16 cellular contexts compared by ENCODE assay signal in genomic region chr1:64043976-64044375, GRCh38.
DNase-seq lines count a peak whose midpoint lies in the region; ATAC-seq and TF ChIP-seq lines count a peak whose summit lies in the region.
"Had no signal": no experiment of that assay in that cellular context is flagged by ENCODE, and none has a peak within 500 bp of the region (broad histone marks: within the 10 kb centered on the region; RNA-seq: fewer than 3 reads in every experiment).

No MANE protein-coding gene starts in this region.

- H3K27me3 Mint-ChIP-seq in activated T-helper 17 cell treated with anti-CD3 and anti-CD28 coated beads, Interleukin-2, amount 50 U/mL, for 72 hours = peaks cover 21% of the 10 kb centered on the region
- H3K27me3 Mint-ChIP-seq: activated naive CD8-positive, alpha-beta T cell had no signal

- peak overlapping the region; percentile 44; the same call in 1 of the 2 replicates for H3K27ac ChIP-seq in RWPE1

- H3K4me3 Mint-ChIP-seq in activated T-helper 17 cell treated with anti-CD3 and anti-CD28 coated beads, Interleukin-2, amount 50 U/mL, for 72 hours = no peak overlapping the region
- H3K4me3 Mint-ChIP-seq: activated naive CD8-positive, alpha-beta T cell; CD14-positive monocyte; stimulated activated effector memory CD8-positive, alpha-beta T cell treated with anti-CD3 and anti-CD28 coated beads, Interleukin-12 subunit alpha, Interleukin-12 subunit beta, amount 100 ng/mL, for 72 hours had no signal

- no peaks in the 10 kb centered on the region for H3K9me3 Mint-ChIP-seq in activated T-helper 17 cell treated with anti-CD3 and anti-CD28 coated beads, Interleukin-2, amount 50 U/mL, for 72 hours
- H3K9me3 Mint-ChIP-seq: CD14-positive monocyte; stimulated activated effector memory CD8-positive, alpha-beta T cell treated with anti-CD3 and anti-CD28 coated beads, Interleukin-12 subunit alpha, Interleukin-12 subunit beta, amount 100 ng/mL, for 72 hours had no signal

- H3K4me3 ChIP-seq in fibroblast of mammary gland (ENCODE audit: control insufficient read depth, low read depth, low read length) (no peak overlapping the region), skeletal muscle cell (ENCODE audit: low read depth, low read length) (no peak overlapping the region)

- TF ChIP-seq CTCF in RWPE1 (conservative IDR thresholded peaks at IDR 0.05; ENCODE audit: low read depth) (no peak), fibroblast of mammary gland (conservative IDR thresholded peaks at IDR 0.05; ENCODE audit: control insufficient read depth, insufficient read depth, low read depth, low read length) (no peak)

- DNase-seq in ELF-1 (ENCODE audit: low read depth, low spot score) (peak; percentile 29), RWPE1 (ENCODE audit: low spot score) (peak; percentile 7), fibroblast of mammary gland (ENCODE audit: low read depth) (peak; percentile 94), skeletal muscle cell (ENCODE audit: low read depth) (peak; percentile 87), 8988T (no peak), SKM-1 treated with dmso at 0.1 percent for 144 hours (lab: John Stamatoyannopoulos, UW; ENCODE audit: unreplicated experiment) (no peak), hippocampal formation (lab: John Stamatoyannopoulos, UW) (no peak)
- DNase-seq: activated CD8-positive, alpha-beta memory T cell treated with anti-CD3 and anti-CD28 coated beads, Interleukin-2, amount 50 U/mL, for 48 hours; erythroblast; GDM1; NCI-H2171; stimulated activated CD4-positive, alpha-beta T cell treated with anti-CD3 and anti-CD28 coated beads, Interleukin-4, amount 100 ng/mL, for 24 hours had no signal

- H3K4me1 Mint-ChIP-seq in activated T-helper 17 cell treated with anti-CD3 and anti-CD28 coated beads, Interleukin-2, amount 50 U/mL, for 72 hours = no peaks in the 10 kb centered on the region
- H3K4me1 Mint-ChIP-seq: CD14-positive monocyte; stimulated activated effector memory CD8-positive, alpha-beta T cell treated with anti-CD3 and anti-CD28 coated beads, Interleukin-12 subunit alpha, Interleukin-12 subunit beta, amount 100 ng/mL, for 72 hours had no signal

- POLR2A ChIA-PET in RWPE1 (lab: Yijun Ruan, JAX; ENCODE audit: low non-redundant PET) = no interaction called here

- no peak for ATAC-seq in activated T-helper 17 cell treated with anti-CD3 and anti-CD28 coated beads, Interleukin-2, amount 50 U/mL, for 72 hours (replicated peaks)
- ATAC-seq: stimulated activated effector memory CD8-positive, alpha-beta T cell treated with anti-CD3 and anti-CD28 coated beads, Interleukin-12 subunit alpha, Interleukin-12 subunit beta, amount 100 ng/mL, for 72 hours had no signal

- CTCF ChIA-PET in RWPE1 (lab: Yijun Ruan, JAX) = interaction anchor here (0.7 kb wide), 1 partner anchor 279 kb away, joined by 6 read pairs; no protein-coding TSS in a partner anchor

- no peaks in the 10 kb centered on the region for H3K36me3 Mint-ChIP-seq in activated T-helper 17 cell treated with anti-CD3 and anti-CD28 coated beads, Interleukin-2, amount 50 U/mL, for 72 hours (ENCODE audit: low read depth)
- H3K36me3 Mint-ChIP-seq: activated naive CD8-positive, alpha-beta T cell; CD14-positive monocyte; stimulated activated effector memory CD8-positive, alpha-beta T cell treated with anti-CD3 and anti-CD28 coated beads, Interleukin-12 subunit alpha, Interleukin-12 subunit beta, amount 100 ng/mL, for 72 hours had no signal

- no peak overlapping the region for H3K27ac Mint-ChIP-seq in activated T-helper 17 cell treated with anti-CD3 and anti-CD28 coated beads, Interleukin-2, amount 50 U/mL, for 72 hours
- H3K27ac Mint-ChIP-seq: activated naive CD8-positive, alpha-beta T cell; CD14-positive monocyte; stimulated activated effector memory CD8-positive, alpha-beta T cell treated with anti-CD3 and anti-CD28 coated beads, Interleukin-12 subunit alpha, Interleukin-12 subunit beta, amount 100 ng/mL, for 72 hours had no signal

Comparison
In these comparisons a context has a peak if more than half of its experiments do, and no peak if none do; other contexts are left out.
1. DNase-seq: peak in ELF-1 (single experiment), RWPE1 (single experiment), fibroblast of mammary gland (single experiment) and skeletal muscle cell (single experiment); none in 8988T (single experiment), SKM-1 treated with dmso at 0.1 percent for 144 hours (single experiment) and hippocampal formation (0 of 2).